27 cellular contexts compared by ENCODE assay signal in genomic region chr15:75145027-75145841, GRCh38. TPM values are rescaled to one million over a fixed set of nuclear protein-coding genes. Genes with fewer than 3 reads are reported as not detected.
DNase-seq lines count a peak whose midpoint lies in the region; ATAC-seq and TF ChIP-seq lines count a peak whose summit lies in the region.
"Had no signal": no experiment of that assay in that cellular context is flagged by ENCODE, and none has a peak within 500 bp of the region (broad histone marks: within the 10 kb centered on the region; RNA-seq: fewer than 3 reads in every experiment).

No MANE protein-coding gene starts in this region.

- H3K9ac ChIP-seq in HCT116 (ENCODE audit: low read length): no peak overlapping the region
- no peak overlapping the region for H3K9ac ChIP-seq in KMS-11
- no peak overlapping the region for H3K9ac ChIP-seq in neuronal stem cell (ENCODE audit: low read depth, low read length, poor library complexity)
- no peak overlapping the region for H3K9ac ChIP-seq in neural progenitor cell
- H3K9ac ChIP-seq: SK-N-SH had no signal

- no TSS peak for BruUV-seq in HCT116 (replicated peaks; lab: Mats Ljungman, UMichigan)

- peaks cover 8% of the 10 kb centered on the region for H3K36me3 Mint-ChIP-seq in neural progenitor cell

- H3K14ac ChIP-seq in neuronal stem cell (ENCODE audit: low read length): no peak overlapping the region

- H3K27ac ChIP-seq in HCT116 (ENCODE audit: low read depth, low read length) (no peak overlapping the region; the same call in 1 of the 2 replicates), KMS-11 (no peak overlapping the region), neuronal stem cell (replicated peaks; ENCODE audit: low read length) (no peak overlapping the region), neural progenitor cell (no peak overlapping the region)
- H3K27ac ChIP-seq: body of pancreas, heart right ventricle, HL-60, right atrium auricular region, thyroid gland had no signal

- no peak overlapping the region for H4K91ac ChIP-seq in neuronal stem cell (ENCODE audit: low read depth, low read length, poor library complexity)

- H2AK5ac ChIP-seq in neuronal stem cell (ENCODE audit: low read depth, low read length): peak overlapping the region; percentile 68

- H3K9me3 Mint-ChIP-seq in neural progenitor cell: peaks cover 33% of the 10 kb centered on the region

- H3K4me3 ChIP-seq in HCT116 (replicated peaks in 1 of 2; ENCODE audit: low read depth in 1 of 2, low read length in 2 of 2): no peak overlapping the region
- H3K4me3 ChIP-seq in KMS-11 (IDR thresholded peaks at IDR 0.05; ENCODE audit: insufficient read depth, low read depth, low read length): no peak overlapping the region
- H3K4me3 ChIP-seq in neuronal stem cell (ENCODE audit: low read length in 2 of 2): no peak overlapping the region
- H3K4me3 ChIP-seq in neural progenitor cell: no peak overlapping the region
- H3K4me3 ChIP-seq: body of pancreas, heart right ventricle, right atrium auricular region, thyroid gland had no signal

- intact Hi-C loops in HCT116 (cut with micrococcal nuclease): loop anchor here (2.0 kb wide), 1 partner anchor 58 kb away; no protein-coding TSS in a partner anchor

- H2BK5ac ChIP-seq in neuronal stem cell (ENCODE audit: low read length): no peak overlapping the region

- no peak overlapping the region for H2BK120ac ChIP-seq in neuronal stem cell (ENCODE audit: low read depth, low read length)

- TF ChIP-seq POLR2A in HCT116 (IDR thresholded peaks at IDR 0.05; ENCODE audit: borderline replicate concordance, extremely low read depth, insufficient read depth, insufficient read length): no peak

- WGBS in neuronal stem cell (ENCODE audit: extremely low coverage in 2 of 2, insufficient read length in 2 of 2, insufficient replicate concordance in 1 of 2), 2 donors: no CpG with 5 or more reads among the region's 7 CpGs

- H3K4me1 Mint-ChIP-seq in neural progenitor cell: no peaks in the 10 kb centered on the region

- peaks cover 9% of the 10 kb centered on the region for H3K27me3 Mint-ChIP-seq in neural progenitor cell (ENCODE audit: insufficient read depth, low read depth)
- H3K27me3 Mint-ChIP-seq: activated naive CD8-positive, alpha-beta T cell treated with anti-CD3 and anti-CD28 coated beads, Interleukin-2, amount 50 U/mL, for 24 hours had no signal

- H4K8ac ChIP-seq in neuronal stem cell (ENCODE audit: low read depth, low read length): no peak overlapping the region

- RAD21 ChIA-PET in HCT116 (lab: Charles Lee; ENCODE audit: low non-redundant PET in 1 of 2, low total read pairs in 2 of 2, uncharacterized antibody in 2 of 2, unreplicated experiment in 2 of 2): no interaction called here

- DNase-seq in HCT116 (ENCODE audit: low read depth, low spot score) (no peak), T1000 (lab: John Stamatoyannopoulos, UW) (peak; percentile 29), neuronal stem cell (ENCODE audit: low spot score) (no peak), neural progenitor cell (ENCODE audit: low spot score) (no peak), germinal center (ENCODE audit: low spot score) (no peak), NCI-H1930 (lab: John Stamatoyannopoulos, UW) (no peak)
- DNase-seq: activated CD4-positive, alpha-beta memory T cell treated with anti-CD3 and anti-CD28 coated beads, Interleukin-2, amount 10 ng/mL, durations not matched to agents 7 days and 5 days; activated gamma-delta T cell; activated naive CD8-positive, alpha-beta T cell treated with anti-CD3 and anti-CD28 coated beads, Interleukin-2, amount 50 U/mL, for 24 hours; body of pancreas; heart right ventricle; KG1; mesenchymal stem cell; NCI-H1092 treated with DMSO at 0.1 percent for 48 hours; NCI-H2081; NCI-H345; NCI-H82; SK-N-SH; stimulated activated CD4-positive, alpha-beta T cell treated with anti-CD3 and anti-CD28 coated beads, Interleukin-12 subunit alpha, Interleukin-12 subunit beta, amount 100 ng/mL, for 4 hours; stimulated activated CD4-positive, alpha-beta T cell treated with anti-CD3 and anti-CD28 coated beads, Interleukin-4, amount 100 ng/mL, for 4 hours; stimulated activated naive CD8-positive, alpha-beta T cell treated with anti-CD3 and anti-CD28 coated beads, Interleukin-15, Interleukin-2, amounts not matched to agents 100 U/mL and 50 U/mL, for 24 hours; thyroid gland had no signal

- no peak overlapping the region for H3K4ac ChIP-seq in neuronal stem cell (ENCODE audit: low read length)

- H3K79me1 ChIP-seq in neuronal stem cell (ENCODE audit: low read depth, low read length): peaks cover 7% of the 10 kb centered on the region

- ATAC-seq in HCT116: peak; percentile 85
- ATAC-seq: activated naive CD8-positive, alpha-beta T cell treated with anti-CD3 and anti-CD28 coated beads, Interleukin-2, amount 50 U/mL, for 24 hours; body of pancreas; heart right ventricle; Panc1; stimulated activated naive CD8-positive, alpha-beta T cell treated with anti-CD3 and anti-CD28 coated beads, Interleukin-15, Interleukin-2, amounts not matched to agents 100 U/mL and 50 U/mL, for 24 hours had no signal

- H3K4me2 ChIP-seq in HCT116 (ENCODE audit: low read length) (peak overlapping the region; percentile 33), KMS-11 (peak overlapping the region; percentile 13; the same call in 1 of the 2 replicates), neuronal stem cell (ENCODE audit: insufficient read depth, low read length, poor library complexity, severe bottlenecking) (no peak overlapping the region), neural progenitor cell (no peak overlapping the region)
- H3K4me2 ChIP-seq: SK-N-SH had no signal

- TF ChIP-seq CTCF in HCT116 (IDR thresholded peaks at IDR 0.05 in 2 of 3, conservative IDR thresholded peaks at IDR 0.05 in 1 of 3; ENCODE audit: borderline replicate concordance in 1 of 3, insufficient read depth in 1 of 3, low read depth in 2 of 3, low read length in 2 of 3) (peak; percentile 16 to 82 (median 21); a peak in 3 of 6 replicates), KMS-11 (conservative IDR thresholded peaks at IDR 0.05; ENCODE audit: low read depth, low read length) (no peak), neural progenitor cell (IDR thresholded peaks at IDR 0.05) (no peak)

- H3K36me3 ChIP-seq in HCT116 (ENCODE audit: control insufficient read depth in 1 of 2, insufficient read depth in 2 of 2, low read length in 2 of 2): no peaks in the 10 kb centered on the region
- H3K36me3 ChIP-seq in KMS-11 (ENCODE audit: insufficient read depth): no peaks in the 10 kb centered on the region
- no peaks in the 10 kb centered on the region for H3K36me3 ChIP-seq in neuronal stem cell (replicated peaks in 1 of 2; ENCODE audit: control insufficient read depth in 2 of 2, insufficient read depth in 2 of 2, low read length in 2 of 2)
- no peaks in the 10 kb centered on the region for H3K36me3 ChIP-seq in neural progenitor cell
- H3K36me3 ChIP-seq: heart right ventricle, right atrium auricular region, thyroid gland had no signal

- no peak overlapping the region for H2BK15ac ChIP-seq in neuronal stem cell (ENCODE audit: low read length)

- H3K79me2 ChIP-seq in HCT116 (ENCODE audit: insufficient read depth, low read length): no peaks in the 10 kb centered on the region
- H3K79me2 ChIP-seq in KMS-11 (ENCODE audit: insufficient read depth, low read depth): no peaks in the 10 kb centered on the region
- no peaks in the 10 kb centered on the region for H3K79me2 ChIP-seq in neural progenitor cell (ENCODE audit: low read depth)

- no peak overlapping the region for H2BK12ac ChIP-seq in neuronal stem cell (ENCODE audit: low read length)

- TF ChIP-seq RAD21 in HCT116 (IDR thresholded peaks at IDR 0.05; ENCODE audit: low read depth): peak; percentile 73

- H3K27ac Mint-ChIP-seq in neural progenitor cell: no peak overlapping the region
- H3K27ac Mint-ChIP-seq: activated CD4-positive, alpha-beta memory T cell treated with anti-CD3 and anti-CD28 coated beads, Interleukin-2, amount 10 ng/mL, durations not matched to agents 7 days and 5 days; activated naive CD8-positive, alpha-beta T cell treated with anti-CD3 and anti-CD28 coated beads, Interleukin-2, amount 50 U/mL, for 24 hours; T-helper 2 cell treated with Interferon-gamma antibody and Interleukin-4, amounts not matched to agents 5 μg/mL and 100 μg/mL, for 36 hours had no signal

- H3K27me3 ChIP-seq in HCT116 (ENCODE audit: insufficient read depth, low read length): no peaks in the 10 kb centered on the region
- H3K27me3 ChIP-seq in KMS-11 (ENCODE audit: insufficient read depth, low read depth): no peaks in the 10 kb centered on the region
- H3K27me3 ChIP-seq in neuronal stem cell (ENCODE audit: control insufficient read depth in 3 of 3, insufficient read depth in 3 of 3, low read depth in 1 of 3, low read length in 3 of 3): no peaks in the 10 kb centered on the region
- no peaks in the 10 kb centered on the region for H3K27me3 ChIP-seq in neural progenitor cell
- H3K27me3 ChIP-seq: body of pancreas, heart right ventricle, right atrium auricular region, thyroid gland had no signal

- H4K20me1 ChIP-seq in HCT116 (ENCODE audit: insufficient read depth) (no peaks in the 10 kb centered on the region), KMS-11 (ENCODE audit: insufficient read depth) (no peaks in the 10 kb centered on the region), neural progenitor cell (ENCODE audit: low read depth) (no peaks in the 10 kb centered on the region)

- CTCF ChIA-PET in HCT116 (lab: Charles Lee): interaction anchor here (1.4 kb wide), 1 partner anchor 57 kb away, joined by 5 read pairs; the partner anchor contains the start of gene C15orf39

- peak overlapping the region; percentile 55 for H3K23ac ChIP-seq in neuronal stem cell (ENCODE audit: low read depth, low read length, poor library complexity)

- no peaks in the 10 kb centered on the region for H3F3A ChIP-seq in neural progenitor cell (ENCODE audit: low read depth)

- POLR2A ChIA-PET in HCT116 (lab: Charles Lee): no interaction called here

- no peak overlapping the region for H3K4me3 Mint-ChIP-seq in neural progenitor cell
- H3K4me3 Mint-ChIP-seq: activated CD4-positive, alpha-beta memory T cell treated with anti-CD3 and anti-CD28 coated beads, Interleukin-2, amount 10 ng/mL, durations not matched to agents 7 days and 5 days; activated naive CD8-positive, alpha-beta T cell treated with anti-CD3 and anti-CD28 coated beads, Interleukin-2, amount 50 U/mL, for 24 hours; T-helper 2 cell treated with Interferon-gamma antibody and Interleukin-4, amounts not matched to agents 5 μg/mL and 100 μg/mL, for 36 hours had no signal

- H3K4me1 ChIP-seq in HCT116 (ENCODE audit: control insufficient read depth in 1 of 2, insufficient read depth in 2 of 2, low read length in 2 of 2) (peaks cover 9 to 21% of the 10 kb centered on the region in 2 experiments; a peak in 3 of 4 replicates), KMS-11 (ENCODE audit: low read depth, poor library complexity, severe bottlenecking) (peaks cover 25% of the 10 kb centered on the region), neuronal stem cell (ENCODE audit: control insufficient read depth in 2 of 2, insufficient read depth in 1 of 2, low read depth in 1 of 2, low read length in 2 of 2) (no peaks in the 10 kb centered on the region), neural progenitor cell (no peaks in the 10 kb centered on the region)
- H3K4me1 ChIP-seq: body of pancreas, right atrium auricular region, thyroid gland had no signal

- H3K9me2 ChIP-seq in HCT116 (ENCODE audit: insufficient read depth): no peaks in the 10 kb centered on the region
- H3K9me2 ChIP-seq: SK-N-SH had no signal

- no peak overlapping the region for H3K18ac ChIP-seq in neuronal stem cell (ENCODE audit: low read length)

- H2AFZ ChIP-seq in HCT116 (ENCODE audit: low read depth, low read length, poor library complexity, severe bottlenecking) (no peak overlapping the region), KMS-11 (ENCODE audit: low read depth) (peak overlapping the region; percentile 34; the same call in 1 of the 2 replicates), neuronal stem cell (ENCODE audit: low read length) (no peak overlapping the region), neural progenitor cell (replicated peaks) (no peak overlapping the region)

- H3K9me3 ChIP-seq in HCT116 (ENCODE audit: control insufficient read depth in 1 of 2, insufficient read depth in 1 of 2, low read depth in 1 of 2, low read length in 2 of 2): peaks cover 14 to 15% of the 10 kb centered on the region in 2 experiments; a peak in 3 of 4 replicates
- H3K9me3 ChIP-seq in neuronal stem cell (replicated peaks in 1 of 2; ENCODE audit: control insufficient read depth in 2 of 2, insufficient read depth in 1 of 2, low read depth in 1 of 2, low read length in 2 of 2): peaks cover 26 to 27% of the 10 kb centered on the region in 2 donors
- H3K9me3 ChIP-seq in neural progenitor cell (ENCODE audit: low read depth): peaks cover 11% of the 10 kb centered on the region
- H3K9me3 ChIP-seq: thyroid gland had no signal

RNA-seq across cellular contexts. Expression of gene C15orf39, which starts 56.4 kb away (rescaled TPM):
- total RNA-seq in HCT116 (2021; ENCODE audit: unreplicated experiment) (29.3 TPM), neural progenitor cell (ENCODE audit: low replicate concordance) (1.2 and 7.1 TPM in 2 replicates)
- 20.8 and 24.4 TPM in 2 replicates for polyA plus RNA-seq in HCT116 (2012)
- 5.9 TPM for polyA plus RNA-seq in neuronal stem cell (2013, experiment 1 of 2)
- 5.5 TPM for polyA plus RNA-seq in neuronal stem cell (2013, experiment 2 of 2)

Comparison
In these comparisons a context has a peak if more than half of its experiments do, and no peak if none do; other contexts are left out.
1. H3K4me2 ChIP-seq: peak in HCT116 (single experiment) and KMS-11 (single experiment); none in neuronal stem cell (single experiment) and neural progenitor cell (single experiment).
2. CTCF ChIP-seq: peak in HCT116 (3 of 3); none in KMS-11 (single experiment) and neural progenitor cell (single experiment).